Comparison of ENCODE assay signal across 21 cellular contexts in genomic region chr11:19876750-19877149, GRCh38.
"Had no signal": no experiment of that assay in that cellular context is flagged by ENCODE, and none has a peak within 500 bp of the region (broad histone marks: within the 10 kb centered on the region; RNA-seq: fewer than 3 reads in every experiment).

No MANE protein-coding gene starts in this region.

- DNase-seq: colonic mucosa; cortex of kidney; effector CD8-positive, alpha-beta T cell; effector memory CD8-positive, alpha-beta T cell; endodermal cell; foreskin keratinocyte; heart left ventricle; hypothalamus; immature natural killer cell; left cardiac atrium; left lung; left ventricle myocardium superior; lower lobe of right lung; mesenchymal stem cell; mucosa of descending colon; naive B cell; naive thymus-derived CD8-positive, alpha-beta T cell had no signal

- H3K4me1 Mint-ChIP-seq: immature natural killer cell; naive thymus-derived CD8-positive, alpha-beta T cell had no signal

- H3K4me3 Mint-ChIP-seq: dendritic cell treated with granulocyte-macrophage colony-stimulating factor and Interleukin-4, amounts not matched to agents 40 ng/mL and 50 ng/mL, for 4 days; effector memory CD8-positive, alpha-beta T cell; endodermal cell; immature natural killer cell; mesothelial cell of epicardium; naive B cell; naive thymus-derived CD8-positive, alpha-beta T cell had no signal

- H3K27ac Mint-ChIP-seq: dendritic cell treated with granulocyte-macrophage colony-stimulating factor and Interleukin-4, amounts not matched to agents 40 ng/mL and 50 ng/mL, for 4 days; effector memory CD8-positive, alpha-beta T cell; endodermal cell; immature natural killer cell; mesothelial cell of epicardium; naive B cell; naive thymus-derived CD8-positive, alpha-beta T cell had no signal

- H3K36me3 Mint-ChIP-seq: immature natural killer cell; mesothelial cell of epicardium; naive thymus-derived CD8-positive, alpha-beta T cell had no signal

- H3K27me3 Mint-ChIP-seq: dendritic cell treated with granulocyte-macrophage colony-stimulating factor and Interleukin-4, amounts not matched to agents 40 ng/mL and 50 ng/mL, for 4 days had no signal

- FAIRE-seq: endometrium, frontal cortex had no signal

- H3K9me3 Mint-ChIP-seq: dendritic cell treated with granulocyte-macrophage colony-stimulating factor and Interleukin-4, amounts not matched to agents 40 ng/mL and 50 ng/mL, for 4 days; effector memory CD8-positive, alpha-beta T cell; endodermal cell; immature natural killer cell; mesothelial cell of epicardium had no signal
